9 cellular contexts compared by ENCODE assay signal in the genomic region with DNA sequence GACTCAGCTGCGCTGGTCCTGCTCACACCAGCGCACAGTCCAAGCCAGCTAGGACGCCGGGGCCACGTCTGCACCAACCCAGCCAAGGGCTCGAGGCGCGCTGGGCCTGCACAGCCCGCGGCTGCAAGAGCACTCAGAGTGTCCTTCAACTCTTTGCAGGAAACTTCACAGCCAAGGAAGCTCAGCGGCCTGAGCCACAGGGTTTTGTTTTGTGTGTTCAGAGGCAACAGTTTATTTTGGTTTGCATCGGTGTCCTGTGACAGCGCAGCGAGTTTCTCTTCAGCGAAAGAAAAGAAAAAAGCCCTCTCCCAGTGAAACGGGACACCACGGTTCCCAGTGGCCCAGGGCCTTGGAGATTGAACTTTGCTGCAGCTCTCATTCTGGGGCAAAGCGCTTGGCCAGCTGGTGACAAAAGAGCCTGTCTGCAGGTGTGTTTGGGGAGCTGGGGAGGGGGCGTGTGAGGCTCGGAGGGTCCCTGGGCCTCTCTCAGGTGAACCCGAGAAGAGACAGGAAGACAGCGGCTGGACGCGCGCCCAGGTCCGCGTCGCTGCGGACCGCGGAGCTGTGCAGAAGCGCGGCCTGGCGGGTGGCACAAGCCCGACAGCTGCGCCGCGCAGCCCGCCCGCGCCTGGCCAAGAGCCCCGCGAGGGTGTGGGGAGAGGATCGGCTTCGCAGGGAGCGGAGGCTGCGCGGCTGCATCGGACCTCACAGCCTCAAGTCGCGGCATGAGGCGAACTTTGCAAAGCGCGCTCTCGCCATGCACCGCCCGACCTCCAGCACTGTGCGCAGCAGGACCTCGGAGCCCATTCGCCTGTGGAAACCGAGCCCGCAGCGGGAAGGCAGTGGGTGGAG. TPM values are rescaled to one million over a fixed set of nuclear protein-coding genes. Genes with fewer than 3 reads are reported as not detected.
DNase-seq lines count a peak whose midpoint lies in the region; FAIRE-seq and TF ChIP-seq lines count a peak whose summit lies in the region.
"Had no signal": no experiment of that assay in that cellular context is flagged by ENCODE, and none has a peak within 500 bp of the region (broad histone marks: within the 10 kb centered on the region; RNA-seq: fewer than 3 reads in every experiment).

No MANE protein-coding gene starts in this region.

- H3K36me3 ChIP-seq in small intestine (ENCODE audit: control insufficient read depth in 2 of 2, insufficient read depth in 2 of 2, low read length in 2 of 2): no peaks in the 10 kb centered on the region

- H3K36me3 Mint-ChIP-seq in brain: no peaks in the 10 kb centered on the region

- H3K9me3 Mint-ChIP-seq in brain: peaks cover 0 to 6% (median 0%) of the 10 kb centered on the region in 5 experiments

- WGBS in small intestine, 3 donors: 2 to 4% (median 3%) methylated on average over 49 to 63 of the region's 63 CpGs

- peaks cover 16% of the 10 kb centered on the region in 2 donors for H3K27me3 ChIP-seq in small intestine (ENCODE audit: control insufficient read depth in 2 of 2, insufficient read depth in 2 of 2, low read length in 2 of 2)

- peak overlapping the region in 1 of 2 donors; percentile 62 for H3K27ac ChIP-seq in small intestine (ENCODE audit: low read depth in 1 of 2, low read length in 1 of 2)

- FAIRE-seq in small intestine (lab: Jason Lieb, UNC): no peak

- TF ChIP-seq CTCF in GM20000 (IDR thresholded peaks at IDR 0.05; ENCODE audit: extremely low read depth, missing control alignments) (no peak), brain (conservative IDR thresholded peaks at IDR 0.05) (no peak)

- peak overlapping the region in 2 of 5 experiments; percentile 70 to 90 for H3K27ac Mint-ChIP-seq in brain

- H3K27me3 Mint-ChIP-seq in brain: peaks cover 47% of the 10 kb centered on the region

- peaks cover 42% of the 10 kb centered on the region for H3K4me1 Mint-ChIP-seq in brain

- peak overlapping the region; percentile 41 to 46 for H3K4me3 ChIP-seq in small intestine (ENCODE audit: low read depth in 1 of 2, low read length in 2 of 2)

- no peaks in the 10 kb centered on the region for H3K4me1 ChIP-seq in small intestine (ENCODE audit: control insufficient read depth in 2 of 2, insufficient read depth in 1 of 2, low read depth in 1 of 2, low read length in 1 of 2)

- H3K9me3 ChIP-seq in small intestine (ENCODE audit: control insufficient read depth, low read depth): no peaks in the 10 kb centered on the region

- peak overlapping the region; percentile 74 to 89 (median 83) for H3K4me3 Mint-ChIP-seq in brain

- peak; percentile 39 for DNase-seq in GM20000 (ENCODE audit: low spot score)
- peak; percentile 49 for DNase-seq in iris pigment epithelial cell (ENCODE audit: low read depth)
- no peak for DNase-seq in small intestine
- DNase-seq in NCI-H345 treated with DMSO at 0.1 percent for 48 hours (lab: John Stamatoyannopoulos, UW; ENCODE audit: unreplicated experiment): no peak
- no peak for DNase-seq in activated naive CD4-positive, alpha-beta T cell treated with anti-CD3 and anti-CD28 coated beads, Interleukin-2, amount 50 U/mL, for 16 hours
- DNase-seq in NCI-H1436 treated with DMSO at 0.1 percent for 48 hours (lab: John Stamatoyannopoulos, UW): no peak
- no peak for DNase-seq in NCI-H2081 (lab: John Stamatoyannopoulos, UW)
- DNase-seq: stimulated activated CD4-positive, alpha-beta T cell treated with anti-CD3 and anti-CD28 coated beads, Interleukin-2, amount 100 ng/mL, for 48 hours had no signal

RNA-seq across cellular contexts. Expression of a gene that starts 0.9 kb away (rescaled TPM):
- polyA plus RNA-seq in brain (ENCODE audit: insufficient read depth, low read depth, low replicate concordance): 11.5 TPM
- 10 to 100 TPM in 1 of 3 donors, 1 to 10 TPM in 1, under 1 TPM in 1; 0.67 to 32.4 (median 8.9) TPM for polyA plus RNA-seq in small intestine

Comparison
In these comparisons a context has a peak if more than half of its experiments do, and no peak if none do; other contexts are left out.
1. DNase-seq: peak in GM20000 (single experiment) and iris pigment epithelial cell (single experiment); none in small intestine (single experiment), NCI-H345 treated with DMSO at 0.1 percent for 48 hours (single experiment), activated naive CD4-positive, alpha-beta T cell treated with anti-CD3 and anti-CD28 coated beads, Interleukin-2, amount 50 U/mL, for 16 hours (single experiment), NCI-H1436 treated with DMSO at 0.1 percent for 48 hours (single experiment) and NCI-H2081 (0 of 2).